Comparison of ENCODE assay signal across 9 cellular contexts in genomic region chr12:128783129-128783574, GRCh38. TPM values are rescaled to one million over a fixed set of nuclear protein-coding genes. Genes with fewer than 3 reads are reported as not detected.
DNase-seq lines count a peak whose midpoint lies in the region; ATAC-seq, FAIRE-seq and TF ChIP-seq lines count a peak whose summit lies in the region.
"Had no signal": no experiment of that assay in that cellular context is flagged by ENCODE, and none has a peak within 500 bp of the region (broad histone marks: within the 10 kb centered on the region; RNA-seq: fewer than 3 reads in every experiment).

No MANE protein-coding gene starts in this region.

- CTCF ChIA-PET in PC-3 (lab: Charles Lee): no interaction called here

- no peak overlapping the region for H3K27ac Mint-ChIP-seq in endodermal cell

- POLR2A ChIA-PET in PC-3 (lab: Charles Lee; ENCODE audit: unreplicated experiment): no interaction called here

- H3K4me3 ChIP-seq in PC-3 (ENCODE audit: low read length): no peak overlapping the region
- no peak overlapping the region for H3K4me3 ChIP-seq in endodermal cell (ENCODE audit: low read length)

- H3K79me2 ChIP-seq in PC-3 (ENCODE audit: low read length): no peaks in the 10 kb centered on the region

- DNase-seq in GM12891 (ENCODE audit: insufficient read length, low spot score) (no peak), HCEC 1CT (peak; percentile 47), PC-3 (no peak), foreskin keratinocyte (no peak), NCI-H2107 (lab: John Stamatoyannopoulos, UW) (no peak), NCI-H2227 treated with DMSO at 0.1 percent for 48 hours (lab: John Stamatoyannopoulos, UW) (no peak), endodermal cell (no peak)
- DNase-seq in effector CD8-positive, alpha-beta T cell (lab: John Stamatoyannopoulos, UW): no peak

- H3K9me3 ChIP-seq in PC-3 (ENCODE audit: low read length) (no peaks in the 10 kb centered on the region), endodermal cell (ENCODE audit: control insufficient read depth, low read length) (no peaks in the 10 kb centered on the region)

- no peak overlapping the region for H3K4me3 Mint-ChIP-seq in endodermal cell

- H3K27ac ChIP-seq in PC-3 (ENCODE audit: low read length) (no peak overlapping the region), foreskin keratinocyte (no peak overlapping the region), endodermal cell (ENCODE audit: low read depth, low read length) (no peak overlapping the region)

- H3K36me3 Mint-ChIP-seq in endodermal cell (ENCODE audit: low read depth): no peaks in the 10 kb centered on the region

- no peak overlapping the region for H3K4me2 ChIP-seq in PC-3 (ENCODE audit: low read length)

- TF ChIP-seq CTCF in PC-3 (conservative IDR thresholded peaks at IDR 0.05; ENCODE audit: low read depth, low read length): no peak
- no peak for TF ChIP-seq CTCF in foreskin keratinocyte (conservative IDR thresholded peaks at IDR 0.05)
- no peak for TF ChIP-seq CTCF in endodermal cell (conservative IDR thresholded peaks at IDR 0.05)

- H3K27me3 ChIP-seq in PC-3 (ENCODE audit: low read length) (no peaks in the 10 kb centered on the region), foreskin keratinocyte (no peaks in the 10 kb centered on the region), endodermal cell (ENCODE audit: control insufficient read depth, insufficient read depth, low read length, poor library complexity, severe bottlenecking) (no peaks in the 10 kb centered on the region)

- H3K4me1 Mint-ChIP-seq in endodermal cell: no peaks in the 10 kb centered on the region

- no peaks in the 10 kb centered on the region for H3K27me3 Mint-ChIP-seq in endodermal cell (ENCODE audit: insufficient read depth)

- WGBS in endodermal cell (ENCODE audit: insufficient coverage in 1 of 2, insufficient read length in 1 of 2), 2 experiments: 91 to 98% methylated on average over 8 of the region's 8 CpGs

- FAIRE-seq in GM12891 (lab: Jason Lieb, UNC): peak; percentile 90
- FAIRE-seq: endometrium had no signal

- intact Hi-C loops in PC-3 (cut with micrococcal nuclease): no loop called here

- H3K9ac ChIP-seq in PC-3 (ENCODE audit: low read length) (no peak overlapping the region), endodermal cell (ENCODE audit: extremely low read depth, low read length, poor library complexity, severe bottlenecking) (no peak overlapping the region)

- H3F3A ChIP-seq in PC-3 (ENCODE audit: low read length, unreplicated experiment): no peaks in the 10 kb centered on the region

- no TSS peak for BruUV-seq in PC-3 (replicated peaks; lab: Mats Ljungman, UMichigan)

- ATAC-seq in PC-3 (peak; percentile 43), foreskin keratinocyte (peak; percentile 47)

- H4K20me1 ChIP-seq in PC-3 (ENCODE audit: low read length): no peaks in the 10 kb centered on the region

- TF ChIP-seq POLR2A in GM12891 (IDR thresholded peaks at IDR 0.05; ENCODE audit: low read depth, low read length): no peak

- no peaks in the 10 kb centered on the region for H3K9me2 ChIP-seq in PC-3 (replicated peaks; ENCODE audit: low read length)

- no peaks in the 10 kb centered on the region for H3K4me1 ChIP-seq in PC-3 (ENCODE audit: insufficient read depth, low read length)
- H3K4me1 ChIP-seq in foreskin keratinocyte: no peaks in the 10 kb centered on the region
- no peaks in the 10 kb centered on the region for H3K4me1 ChIP-seq in endodermal cell (ENCODE audit: control insufficient read depth, insufficient read depth, low read length)

- H2AFZ ChIP-seq in PC-3 (ENCODE audit: low read length): 0 out of 2 replicates have a peak overlapping the region, but pooled peaks have one; percentile 21

- H3K36me3 ChIP-seq in PC-3 (ENCODE audit: low read depth, low read length) (no peaks in the 10 kb centered on the region), endodermal cell (ENCODE audit: control insufficient read depth, insufficient read depth, low read length) (no peaks in the 10 kb centered on the region)

- H3K9me3 Mint-ChIP-seq in endodermal cell: peaks cover 1% of the 10 kb centered on the region

TF ChIP-seq in GM12891, 5 proteins besides CTCF, POLR2A, EP300 and RAD21:
- no peak for TF ChIP-seq PAX5 (IDR thresholded peaks at IDR 0.05; ENCODE audit: insufficient read depth, low read length, severe bottlenecking)
- TF ChIP-seq SPI1 (IDR thresholded peaks at IDR 0.05; ENCODE audit: low read depth, low read length): peak; percentile 54
TF ChIP-seq in GM12891: peak in this region for 1.

RNA-seq across cellular contexts. Expression of gene SLC15A4, which starts 40.6 kb away (rescaled TPM):
- 50.8 TPM for polyA plus RNA-seq in GM12891 (2012; ENCODE audit: low read depth, missing spikeins)
- total RNA-seq in PC-3 (2014; rRNA removed): 19.4 and 20.8 TPM in 2 replicates
- total RNA-seq in foreskin keratinocyte: 25.9 and 29.0 TPM in 2 replicates
- 15.1 and 15.3 TPM in 2 replicates for polyA plus RNA-seq in foreskin keratinocyte
- total RNA-seq in endodermal cell: 10 to 100 TPM; 28.2 to 39.5 TPM
- polyA plus RNA-seq in endodermal cell (2013, experiment 1 of 2): 18.9 TPM
- 21.5 TPM for polyA plus RNA-seq in endodermal cell (2013, experiment 2 of 2)
